In genomic region chr2:84297155-84297554, GRCh38 we compare ENCODE assay signal across 18 cellular contexts.
DNase-seq lines count a peak whose midpoint lies in the region; ATAC-seq and FAIRE-seq lines count a peak whose summit lies in the region.
"Had no signal": no experiment of that assay in that cellular context is flagged by ENCODE, and none has a peak within 500 bp of the region (broad histone marks: within the 10 kb centered on the region; RNA-seq: fewer than 3 reads in every experiment).

No MANE protein-coding gene starts in this region.

- no peak overlapping the region for H3K4me3 Mint-ChIP-seq in stimulated activated naive B cell treated with anti-CD40 and anti-IgM and Interleukin-4, amounts not matched to agents 10 μg/mL and 1 μg/mL and 100 μg/mL, for 72 hours
- H3K4me3 Mint-ChIP-seq: activated naive CD4-positive, alpha-beta T cell treated with anti-CD3 and anti-CD28 coated beads, Interleukin-2, amount 50 U/mL, for 24 hours; effector memory CD8-positive, alpha-beta T cell; stimulated activated naive CD8-positive, alpha-beta T cell treated with anti-CD3 and anti-CD28 coated beads, Interleukin-15, Interleukin-2, amounts not matched to agents 100 ng/mL and 50 ng/mL, for 24 hours had no signal

- WGBS in small intestine, 3 donors: 14 to 49% (median 15%) methylated on average over 3 of the region's 3 CpGs

- peaks cover 0 to 9% of the 10 kb centered on the region in 2 donors for H3K4me1 ChIP-seq in small intestine (ENCODE audit: control insufficient read depth in 2 of 2, insufficient read depth in 1 of 2, low read depth in 1 of 2, low read length in 1 of 2)
- H3K4me1 ChIP-seq: vagina had no signal

- H3K9me3 Mint-ChIP-seq in stimulated activated naive B cell treated with anti-CD40 and anti-IgM and Interleukin-4, amounts not matched to agents 10 μg/mL and 1 μg/mL and 100 μg/mL, for 72 hours: no peaks in the 10 kb centered on the region
- H3K9me3 Mint-ChIP-seq: activated naive CD4-positive, alpha-beta T cell treated with anti-CD3 and anti-CD28 coated beads, Interleukin-2, amount 50 U/mL, for 24 hours; effector memory CD8-positive, alpha-beta T cell; stimulated activated naive CD8-positive, alpha-beta T cell treated with anti-CD3 and anti-CD28 coated beads, Interleukin-15, Interleukin-2, amounts not matched to agents 100 ng/mL and 50 ng/mL, for 24 hours had no signal

- H3K36me3 Mint-ChIP-seq in stimulated activated naive B cell treated with anti-CD40 and anti-IgM and Interleukin-4, amounts not matched to agents 10 μg/mL and 1 μg/mL and 100 μg/mL, for 72 hours: no peaks in the 10 kb centered on the region
- H3K36me3 Mint-ChIP-seq: activated naive CD4-positive, alpha-beta T cell treated with anti-CD3 and anti-CD28 coated beads, Interleukin-2, amount 50 U/mL, for 24 hours had no signal

- no peak overlapping the region for H3K4me3 ChIP-seq in H7 (ENCODE audit: insufficient read depth, low read depth, low read length)
- H3K4me3 ChIP-seq in small intestine (ENCODE audit: low read depth in 1 of 2, low read length in 2 of 2): no peak overlapping the region
- H3K4me3 ChIP-seq: cardiac muscle cell, vagina had no signal

- ATAC-seq in stimulated activated naive B cell treated with anti-CD40 and anti-IgM and Interleukin-4, amounts not matched to agents 10 μg/mL and 1 μg/mL and 100 μg/mL, for 72 hours (replicated peaks): no peak
- ATAC-seq: effector memory CD8-positive, alpha-beta T cell had no signal

- DNase-seq in H7: peak; percentile 53
- DNase-seq in RPMI7951 (ENCODE audit: low read depth): peak; percentile 32
- peak; percentile 35 for DNase-seq in glomerular visceral epithelial cell (ENCODE audit: extremely low spot score)
- DNase-seq in small intestine: peak; percentile 99
- no peak for DNase-seq in SIG-M5 (lab: John Stamatoyannopoulos, UW)
- DNase-seq in activated CD4-positive, alpha-beta T cell treated with anti-CD3 and anti-CD28 coated beads for 48 hours: no peak
- DNase-seq in stimulated activated naive B cell treated with anti-CD40 and anti-IgM and Interleukin-4, amounts not matched to agents 10 μg/mL and 1 μg/mL and 100 μg/mL, for 72 hours: no peak
- DNase-seq: activated CD4-positive, alpha-beta T cell treated with anti-CD3 and anti-CD28 coated beads for 1 hour; C1 segment of cervical spinal cord; DND-41; effector memory CD8-positive, alpha-beta T cell; foreskin melanocyte; NCI-H1436 had no signal

- no peak overlapping the region for H3K27ac Mint-ChIP-seq in stimulated activated naive B cell treated with anti-CD40 and anti-IgM and Interleukin-4, amounts not matched to agents 10 μg/mL and 1 μg/mL and 100 μg/mL, for 72 hours
- H3K27ac Mint-ChIP-seq: activated naive CD4-positive, alpha-beta T cell treated with anti-CD3 and anti-CD28 coated beads, Interleukin-2, amount 50 U/mL, for 24 hours; effector memory CD8-positive, alpha-beta T cell; stimulated activated naive CD8-positive, alpha-beta T cell treated with anti-CD3 and anti-CD28 coated beads, Interleukin-15, Interleukin-2, amounts not matched to agents 100 ng/mL and 50 ng/mL, for 24 hours had no signal

- peaks cover 0 to 4% of the 10 kb centered on the region in 2 donors for H3K27me3 Mint-ChIP-seq in stimulated activated naive B cell treated with anti-CD40 and anti-IgM and Interleukin-4, amounts not matched to agents 10 μg/mL and 1 μg/mL and 100 μg/mL, for 72 hours
- H3K27me3 Mint-ChIP-seq: stimulated activated naive CD8-positive, alpha-beta T cell treated with anti-CD3 and anti-CD28 coated beads, Interleukin-15, Interleukin-2, amounts not matched to agents 100 ng/mL and 50 ng/mL, for 24 hours had no signal

- H3K36me3 ChIP-seq in H7 (replicated peaks; ENCODE audit: control insufficient read depth, insufficient read depth, low read length): no peaks in the 10 kb centered on the region
- H3K36me3 ChIP-seq in small intestine (ENCODE audit: control insufficient read depth in 2 of 2, insufficient read depth in 2 of 2, low read length in 2 of 2): no peaks in the 10 kb centered on the region
- H3K36me3 ChIP-seq: cardiac muscle cell, vagina had no signal

- FAIRE-seq in small intestine (lab: Jason Lieb, UNC): no peak

- H3K9me3 ChIP-seq in small intestine (ENCODE audit: control insufficient read depth, low read depth): no peaks in the 10 kb centered on the region
- H3K9me3 ChIP-seq: vagina had no signal

- H3K27ac ChIP-seq in small intestine (ENCODE audit: low read depth in 1 of 2, low read length in 1 of 2): peak overlapping the region; percentile 41 to 89
- H3K27ac ChIP-seq: cardiac muscle cell, KMS-11, vagina had no signal

- no peaks in the 10 kb centered on the region for H3K4me1 Mint-ChIP-seq in stimulated activated naive B cell treated with anti-CD40 and anti-IgM and Interleukin-4, amounts not matched to agents 10 μg/mL and 1 μg/mL and 100 μg/mL, for 72 hours
- H3K4me1 Mint-ChIP-seq: activated naive CD4-positive, alpha-beta T cell treated with anti-CD3 and anti-CD28 coated beads, Interleukin-2, amount 50 U/mL, for 24 hours had no signal

- H3K27me3 ChIP-seq in H7 (ENCODE audit: control insufficient read depth, insufficient read depth, low read length) (no peaks in the 10 kb centered on the region), small intestine (ENCODE audit: control insufficient read depth in 2 of 2, insufficient read depth in 2 of 2, low read length in 2 of 2) (no peaks in the 10 kb centered on the region)
- H3K27me3 ChIP-seq: cardiac muscle cell, vagina had no signal

Comparison
In these comparisons a context has a peak if more than half of its experiments do, and no peak if none do; other contexts are left out.
1. DNase-seq: peak in H7 (single experiment), RPMI7951 (single experiment), glomerular visceral epithelial cell (single experiment) and small intestine (single experiment); none in SIG-M5 (single experiment), activated CD4-positive, alpha-beta T cell treated with anti-CD3 and anti-CD28 coated beads for 48 hours (single experiment) and stimulated activated naive B cell treated with anti-CD40 and anti-IgM and Interleukin-4, amounts not matched to agents 10 μg/mL and 1 μg/mL and 100 μg/mL, for 72 hours (single experiment).